In the genomic region with DNA sequence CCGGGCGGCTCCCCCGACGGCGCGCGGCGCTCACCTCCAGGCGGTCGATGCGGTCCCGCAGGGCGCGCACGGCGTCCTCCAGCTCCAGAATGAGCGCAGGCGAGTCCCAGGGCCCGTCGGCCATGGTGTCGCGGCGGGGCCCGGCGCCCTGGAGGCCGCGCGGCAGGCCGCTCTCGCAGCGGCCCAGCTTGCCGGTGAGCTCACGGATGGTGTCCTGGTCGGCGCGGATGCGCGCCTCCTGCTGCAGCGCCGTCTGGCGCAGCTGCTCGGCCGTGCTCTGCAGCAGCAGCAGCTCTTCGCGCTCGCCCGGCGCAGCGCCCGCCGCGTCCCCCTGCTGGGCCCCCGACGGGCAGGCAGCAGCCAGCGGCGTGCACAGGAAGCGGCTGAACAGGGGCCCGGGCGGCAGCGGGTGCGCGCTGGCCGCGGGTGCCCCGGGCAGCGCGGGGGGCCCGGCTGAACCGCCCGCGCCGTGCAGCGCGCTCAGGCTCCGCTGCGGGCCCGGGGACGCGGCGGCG, we compare ENCODE assay signal across 8 cellular contexts. TPM values are rescaled to one million over a fixed set of nuclear protein-coding genes. Genes with fewer than 3 reads are reported as not detected.
DNase-seq lines count a peak whose midpoint lies in the region; ATAC-seq and TF ChIP-seq lines count a peak whose summit lies in the region.

No MANE protein-coding gene starts in this region.

- POLR2A ChIA-PET in CD8-positive, alpha-beta T cell (lab: Charles Lee), result interaction anchor here (0.8 to 4.0 kb wide), 11 partner anchors 16 to 475 kb away, joined by 3 to 37 read pairs (median 5); a partner anchor contains a TSS

- in situ Hi-C loops in T47D (cut with HindIII; ENCODE audit: low pct_unique_long_range_greater_than_20kb, low sequenced_read_pairs), result no loop called here

- H3K27me3 Mint-ChIP-seq in CD8-positive, alpha-beta T cell (ENCODE audit: low read depth), result peaks cover 14% of the 10 kb centered on the region

- peak overlapping the region; percentile 29 for H3K4me3 Mint-ChIP-seq in CD8-positive, alpha-beta T cell

- intact Hi-C loops in CD8-positive, alpha-beta T cell (cut with DNase I, micrococcal nuclease), result loop anchor here (1.0 to 5.0 kb wide), 6 partner anchors 27 to 110 kb away; a partner anchor contains a TSS

- H3K4me3 ChIP-seq in CD8-positive, alpha-beta T cell (ENCODE audit: low read depth, low read length), result peak overlapping the region; percentile 50

- peak; percentile 85 for ATAC-seq in CD8-positive, alpha-beta T cell
- ATAC-seq in GM18517 (IDR thresholded peaks at IDR 0.05; ENCODE audit: unreplicated experiment), result no peak

- peak; percentile 19 to 78 (median 49) for DNase-seq in CD8-positive, alpha-beta T cell
- peak; percentile 71 for DNase-seq in HT1080 (ENCODE audit: low read depth)
- peak; percentile 18 to 81 (median 34) for DNase-seq in T-helper 2 cell
- DNase-seq in T47D (ENCODE audit: low read depth in 1 of 2, low spot score in 1 of 2), result peak; percentile 66 to 71
- peak; percentile 89 for DNase-seq in iPS-NIHi11 (ENCODE audit: low spot score)
- DNase-seq in stimulated activated CD4-positive, alpha-beta T cell treated with anti-CD3 and anti-CD28 coated beads, Interleukin-12 subunit alpha, Interleukin-12 subunit beta, amount 100 ng/mL, for 4 hours, result peak; percentile 48
- no peak for DNase-seq in A172 (ENCODE audit: low spot score)

- no peak overlapping the region for H3K27ac ChIP-seq in CD8-positive, alpha-beta T cell (ENCODE audit: low read depth, low read length)

- CTCF ChIA-PET in CD8-positive, alpha-beta T cell (lab: Charles Lee), result interaction anchor here (0.6 to 2.8 kb wide), 17 partner anchors 10 to 111 kb away, joined by 3 to 23 read pairs (median 5); a partner anchor contains a TSS

- peaks cover 19% of the 10 kb centered on the region for H3K4me1 ChIP-seq in CD8-positive, alpha-beta T cell (ENCODE audit: insufficient read depth, low read length)

- H3K36me3 Mint-ChIP-seq in CD8-positive, alpha-beta T cell, result no peaks in the 10 kb centered on the region

- no peaks in the 10 kb centered on the region for H3K27me3 ChIP-seq in CD8-positive, alpha-beta T cell (ENCODE audit: insufficient read depth, low read length)

- TF ChIP-seq CTCF in CD8-positive, alpha-beta T cell (IDR thresholded peaks at IDR 0.05), result no peak

- no peak overlapping the region for H3K27ac Mint-ChIP-seq in CD8-positive, alpha-beta T cell

- no peaks in the 10 kb centered on the region for H3K9me3 Mint-ChIP-seq in CD8-positive, alpha-beta T cell

- H3K4me1 Mint-ChIP-seq in CD8-positive, alpha-beta T cell (ENCODE audit: low read depth), result peaks cover 26% of the 10 kb centered on the region

- H3K36me3 ChIP-seq in CD8-positive, alpha-beta T cell (ENCODE audit: insufficient read depth, low read length), result no peaks in the 10 kb centered on the region

- no peaks in the 10 kb centered on the region for H3K9me3 ChIP-seq in CD8-positive, alpha-beta T cell (ENCODE audit: low read length)

RNA-seq across cellular contexts. Expression of a gene that starts 0.6 kb away (rescaled TPM):
- 1 to 10 TPM; 3.1 to 3.7 TPM for total RNA-seq in CD8-positive, alpha-beta T cell
- total RNA-seq in HT1080 (2014; rRNA removed; shearing (Covaris generic)), result 2.6 and 2.9 TPM in 2 replicates
- polyA plus RNA-seq in HT1080 (2015; cell fraction: cytosol; rRNA removed), result 7.7 and 8.3 TPM in 2 replicates
- polyA plus RNA-seq in HT1080 (2015; cell fraction: nucleus; rRNA removed), result 11.8 and 13.4 TPM in 2 replicates
- 1.9 and 2.7 TPM in 2 replicates for total RNA-seq in A172 (2014; rRNA removed; shearing (Covaris generic))

RNA-seq across cellular contexts. Expression of a gene that starts 28.8 kb away (rescaled TPM):
- 10 to 100 TPM; 36.0 to 39.5 TPM for total RNA-seq in CD8-positive, alpha-beta T cell
- 38.3 and 46.7 TPM in 2 replicates for total RNA-seq in HT1080 (2014; rRNA removed; shearing (Covaris generic))
- 30.0 and 30.6 TPM in 2 replicates for polyA plus RNA-seq in HT1080 (2015; cell fraction: cytosol; rRNA removed)
- polyA plus RNA-seq in HT1080 (2015; cell fraction: nucleus; rRNA removed), result 59.3 and 61.2 TPM in 2 replicates
- total RNA-seq in A172 (2014; rRNA removed; shearing (Covaris generic)), result 20.1 and 20.9 TPM in 2 replicates

RNA-seq across cellular contexts. Expression of a gene that starts 49.3 kb away (rescaled TPM):
- total RNA-seq in CD8-positive, alpha-beta T cell, result 1 to 10 TPM; 2.5 to 3.6 TPM
- 3.1 and 6.9 TPM in 2 replicates for total RNA-seq in HT1080 (2014; rRNA removed; shearing (Covaris generic))
- 10.7 and 17.4 TPM in 2 replicates for polyA plus RNA-seq in HT1080 (2015; cell fraction: cytosol; rRNA removed)
- polyA plus RNA-seq in HT1080 (2015; cell fraction: nucleus; rRNA removed), result 6.5 and 7.6 TPM in 2 replicates
- 11.7 TPM in 2 replicates for total RNA-seq in A172 (2014; rRNA removed; shearing (Covaris generic))
